In the genomic region with DNA sequence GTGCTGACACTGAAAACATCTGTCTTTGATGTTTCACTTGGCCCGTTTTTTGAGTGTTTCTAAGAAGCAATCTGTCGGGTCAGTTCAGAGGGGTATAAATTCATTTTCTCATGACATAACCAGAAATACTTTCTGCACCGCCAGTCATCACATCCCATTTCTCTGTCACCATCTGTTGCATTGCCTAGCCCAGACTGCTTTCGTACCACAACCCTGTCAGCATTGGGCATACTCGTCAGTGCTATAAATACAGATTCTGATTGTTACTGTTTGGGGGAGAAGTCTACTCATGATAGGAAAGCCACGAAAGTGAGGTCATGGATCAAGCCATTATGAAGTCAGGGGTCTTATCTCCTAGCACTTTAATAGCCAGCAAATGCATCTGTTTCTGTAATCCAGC, we compare ENCODE assay signal across 18 cellular contexts.
"Had no signal": no experiment of that assay in that cellular context is flagged by ENCODE, and none has a peak within 500 bp of the region (broad histone marks: within the 10 kb centered on the region; RNA-seq: fewer than 3 reads in every experiment).

No MANE protein-coding gene starts in this region.

- ATAC-seq: body of pancreas, heart left ventricle, lower lobe of right lung, pancreas, sciatic nerve had no signal

- H3K27ac ChIP-seq: body of pancreas, heart left ventricle, lower lobe of right lung, pancreas, spleen, stomach, thoracic aorta had no signal

- H3K27me3 ChIP-seq: body of pancreas, heart left ventricle, pancreas, spleen, stomach had no signal

- H3K4me3 ChIP-seq: body of pancreas, heart left ventricle, lower lobe of right lung, pancreas, spleen, stomach, thoracic aorta had no signal

- DNase-seq: activated CD4-positive, alpha-beta T cell treated with anti-CD3 and anti-CD28 coated beads, Interleukin-2, amount 10 ng/mL, durations not matched to agents 7 days and 5 days; activated CD4-positive, CD25-positive, alpha-beta regulatory T cell; activated CD8-positive, alpha-beta memory T cell treated with anti-CD3 and anti-CD28 coated beads for 24 hours; activated naive CD8-positive, alpha-beta T cell treated with anti-CD3 and anti-CD28 coated beads for 36 hours; body of pancreas; central memory CD4-positive, alpha-beta T cell; cortex of kidney; effector CD4-positive, alpha-beta T cell; heart left ventricle; immature natural killer cell; lower lobe of right lung; midbrain; naive B cell; pancreas; spleen; stomach had no signal

- H3K4me1 ChIP-seq: body of pancreas, heart left ventricle, lower lobe of right lung, pancreas, spleen, stomach had no signal

- H3K9me3 ChIP-seq: body of pancreas, heart left ventricle, lower lobe of right lung, pancreas, spleen, thoracic aorta had no signal

- H3K36me3 ChIP-seq: heart left ventricle, lower lobe of right lung, pancreas, spleen, stomach, thoracic aorta had no signal
